9 cellular contexts compared by ENCODE assay signal in genomic region chr2:95345066-95345414, GRCh38. TPM values are rescaled to one million over a fixed set of nuclear protein-coding genes. Genes with fewer than 3 reads are reported as not detected.
A peak's percentile ranks its signal among the peaks of the same experiment; 100 is the strongest.
DNase-seq lines count a peak whose midpoint lies in the region; ATAC-seq, FAIRE-seq and TF ChIP-seq lines count a peak whose summit lies in the region.
"Had no signal": no experiment of that assay in that cellular context is flagged by ENCODE, and none has a peak within 500 bp of the region (broad histone marks: within the 10 kb centered on the region; RNA-seq: fewer than 3 reads in every experiment).

No MANE protein-coding gene starts in this region.

- in situ Hi-C loops in HepG2 (cut with HindIII; ENCODE audit: extremely low pct_ligation_motif_present, low pct_unique_long_range_greater_than_20kb): no loop called here

- H3K4me2 ChIP-seq in HepG2 (ENCODE audit: low read depth, low read length): 0 out of 2 replicates have a peak overlapping the region, but pooled peaks have one; percentile 89

- CTCF ChIA-PET in HepG2 (lab: Yijun Ruan, JAX; ENCODE audit: low intra/inter-chr PET ratio, low total read pairs): interaction anchor here (1.8 kb wide), 1 partner anchor 384 kb away, joined by 7 read pairs; no protein-coding TSS in a partner anchor

- TF ChIP-seq EP300 in HepG2 (IDR thresholded peaks at IDR 0.05; ENCODE audit: low read depth in 2 of 2, low read length in 2 of 2): no peak
- no peak for TF ChIP-seq EP300 in HepG2 (CRISPR knock-in tag; IDR thresholded peaks at IDR 0.05; ENCODE audit: borderline replicate concordance)

- no peak overlapping the region for H2AFZ ChIP-seq in HepG2 (ENCODE audit: low read length)

- TF ChIP-seq POLR2A in HepG2 (IDR thresholded peaks at IDR 0.05; ENCODE audit: insufficient read depth in 1 of 2, low read depth in 2 of 2, low read length in 2 of 2) (no peak), right lobe of liver (IDR thresholded peaks at IDR 0.05) (no peak)

- H3K36me3 ChIP-seq in HepG2 (replicated peaks in 1 of 2; ENCODE audit: control insufficient read depth in 1 of 2, insufficient read depth in 2 of 2, low read length in 2 of 2) (no peaks in the 10 kb centered on the region), right lobe of liver (no peaks in the 10 kb centered on the region), muscle layer of duodenum (ENCODE audit: control insufficient read depth in 1 of 2, insufficient read depth in 2 of 2, low read length in 2 of 2) (no peaks in the 10 kb centered on the region), BE2C (no peaks in the 10 kb centered on the region)
- H3K36me3 ChIP-seq: neutrophil had no signal

- DNase-seq in HepG2 (ENCODE audit: low spot score) (no peak), right lobe of liver (no peak), cardiac fibroblast (ENCODE audit: low read depth in 2 of 2) (no peak), medulla oblongata (ENCODE audit: extremely low spot score) (no peak), BE2C (no peak)

- POLR2A ChIA-PET in HepG2 (lab: Yijun Ruan, JAX): no interaction called here

- FAIRE-seq in HepG2 (lab: Jason Lieb, UNC): no peak

- TF ChIP-seq RAD21 in HepG2 (CRISPR knock-in tag; IDR thresholded peaks at IDR 0.05): no peak

- H3K9me3 ChIP-seq in HepG2 (ENCODE audit: low read length) (no peaks in the 10 kb centered on the region), right lobe of liver (no peaks in the 10 kb centered on the region), muscle layer of duodenum (ENCODE audit: control insufficient read depth in 1 of 2, low read length in 2 of 2) (no peaks in the 10 kb centered on the region), BE2C (no peaks in the 10 kb centered on the region)
- H3K9me3 ChIP-seq: neutrophil had no signal

- H3K27me3 ChIP-seq in HepG2 (ENCODE audit: control insufficient read depth in 1 of 2, insufficient read depth in 2 of 2, low read length in 2 of 2) (peaks cover 16 to 86% of the 10 kb centered on the region in 2 experiments; a peak in 4 of 5 replicates), right lobe of liver (no peaks in the 10 kb centered on the region), muscle layer of duodenum (ENCODE audit: low read depth, low read length) (no peaks in the 10 kb centered on the region), BE2C (peaks cover 26% of the 10 kb centered on the region)

- H3K4me1 ChIP-seq in HepG2 (ENCODE audit: insufficient read depth, low read length) (peaks cover 7% of the 10 kb centered on the region; the same call in 1 of the 2 replicates), right lobe of liver (peaks cover 0 to 10% (median 0%) of the 10 kb centered on the region in 4 donors), muscle layer of duodenum (ENCODE audit: control insufficient read depth in 1 of 2, insufficient read depth in 2 of 2, low read length in 2 of 2) (peaks cover 0 to 9% of the 10 kb centered on the region in 2 donors), BE2C (no peaks in the 10 kb centered on the region)

- no TSS peak for BruUV-seq in HepG2 (replicated peaks; lab: Mats Ljungman, UMichigan)

- ATAC-seq in HepG2 (no peak), right lobe of liver (no peak), HG03097 (IDR thresholded peaks at IDR 0.05; ENCODE audit: low FRiP score, unreplicated experiment) (no peak)
- no peak for ATAC-seq in activated CD4-positive, CD25-positive, alpha-beta regulatory T cell treated with anti-CD3 and anti-CD28 coated beads, Interleukin-2, amount 50 U/mL, for 24 hours

- H3K27ac ChIP-seq in HepG2 (ENCODE audit: extremely low read length, insufficient read depth, low read length): no peak overlapping the region
- H3K27ac ChIP-seq in right lobe of liver: no peak overlapping the region
- H3K27ac ChIP-seq in muscle layer of duodenum (ENCODE audit: low read length): no peak overlapping the region
- H3K27ac ChIP-seq: neutrophil had no signal

- H3K4me3 ChIP-seq in HepG2 (replicated peaks in 1 of 3; ENCODE audit: insufficient read depth in 1 of 3, low read depth in 2 of 3, low read length in 3 of 3) (no peak overlapping the region; a peak in 1 of 6 replicates), right lobe of liver (peak overlapping the region in 1 of 3 donors; percentile 62), cardiac fibroblast (replicated peaks in 1 of 2; ENCODE audit: low read depth in 2 of 2, low read length in 2 of 2) (peak overlapping the region; percentile 57 to 64), muscle layer of duodenum (ENCODE audit: low read depth in 1 of 2, low read length in 2 of 2) (peak overlapping the region; percentile 63 to 77), BE2C (ENCODE audit: low read depth, low read length) (no peak overlapping the region)

- H4K20me1 ChIP-seq in HepG2 (ENCODE audit: insufficient read depth, low read length): no peaks in the 10 kb centered on the region; the same call in 1 of the 2 replicates

- no peak overlapping the region for H3K9ac ChIP-seq in HepG2 (ENCODE audit: insufficient read depth, low read depth, low read length)

- H3K79me2 ChIP-seq in HepG2 (ENCODE audit: insufficient read depth, low read length): no peaks in the 10 kb centered on the region

- WGBS in HepG2 (ENCODE audit: low lambda C conversion rate): 31% methylated on average over 10 of the region's 15 CpGs
- 23% methylated on average over 4 of the region's 15 CpGs for WGBS in right lobe of liver (ENCODE audit: insufficient coverage, low coverage, low lambda C conversion rate, missing lambda C conversion rate)

- intact Hi-C loops in HepG2 (cut with micrococcal nuclease; ENCODE audit: unreplicated experiment) (loop anchor here (1.0 kb wide), 2 partner anchors 57 to 384 kb away; partner anchors contain the start of gene FAHD2A), right lobe of liver (cut with DNase I) (no loop called here)

- TF ChIP-seq CTCF in HepG2 (CRISPR knock-in tag; IDR thresholded peaks at IDR 0.05) (no peak), right lobe of liver (IDR thresholded peaks at IDR 0.05) (no peak), cardiac fibroblast (IDR thresholded peaks at IDR 0.05; ENCODE audit: low read depth, low read length) (no peak), BE2C (IDR thresholded peaks at IDR 0.05; ENCODE audit: low read depth, low read length) (no peak)

RNA-seq across cellular contexts. Expression of gene KCNIP3, which starts 47.9 kb away (rescaled TPM):
- not detected in 2 replicates for total RNA-seq in HepG2 (2016; rRNA removed; fragmentation: Illumina TruSeq; extraction: Trizol)
- not detected in 2 replicates for total RNA-seq in HepG2 (2016; cell fraction: cytosol; rRNA removed; fragmentation: Illumina TruSeq; extraction: Trizol; ENCODE audit: low read depth)
- total RNA-seq in HepG2 (2016; cell fraction: insoluble cytoplasmic fraction; rRNA removed; fragmentation: Illumina TruSeq; extraction: Trizol): not detected in 2 replicates
- total RNA-seq in HepG2 (2016; cell fraction: membrane; rRNA removed; fragmentation: Illumina TruSeq; extraction: Trizol): 0.15 TPM in 1 of 2 replicates, not detected in the other
- not detected in 2 replicates for total RNA-seq in HepG2 (2016; cell fraction: nucleus; rRNA removed; fragmentation: Illumina TruSeq; extraction: Trizol)
- polyA plus RNA-seq in HepG2 (2011; rRNA removed): not detected in 2 replicates
- not detected in 2 replicates for polyA plus RNA-seq in HepG2 (2011; cell fraction: cytosol; rRNA removed)
- not detected in 2 replicates for polyA plus RNA-seq in HepG2 (2011; cell fraction: nucleus; rRNA removed)
- polyA plus RNA-seq in HepG2 (2012): not detected in 2 replicates
- not detected in 2 replicates for polyA plus RNA-seq in HepG2 (2016; cell fraction: cytosol; fragmentation: Illumina TruSeq; extraction: Trizol; ENCODE audit: low read depth)
- polyA plus RNA-seq in HepG2 (2016; cell fraction: insoluble cytoplasmic fraction; fragmentation: Illumina TruSeq; extraction: Trizol; ENCODE audit: low read depth): not detected in 2 replicates
- not detected in 2 replicates for polyA plus RNA-seq in HepG2 (2016; cell fraction: membrane; fragmentation: Illumina TruSeq; extraction: Trizol; ENCODE audit: low read depth)
- polyA plus RNA-seq in HepG2 (2016; cell fraction: nucleus; fragmentation: Illumina TruSeq; extraction: Trizol; ENCODE audit: insufficient read depth, low read depth): not detected in 2 replicates
- polyA minus RNA-seq in HepG2 (2011; rRNA and poly(A)+ RNA removed; ENCODE audit: low replicate concordance): 0.07 TPM in 1 of 2 replicates, not detected in the other
- polyA minus RNA-seq in HepG2 (2011; cell fraction: cytosol; rRNA and poly(A)+ RNA removed): not detected in 2 replicates
- polyA minus RNA-seq in HepG2 (2011; cell fraction: nucleus; rRNA and poly(A)+ RNA removed): not detected in 2 replicates
- total RNA-seq in right lobe of liver: 1 to 10 TPM in 4 of 6 experiments, under 1 TPM in 2; 0.46 to 3.3 (median 1.2) TPM
- polyA plus RNA-seq in BE2C (2012; ENCODE audit: insufficient read depth, insufficient read length, low read depth): not detected

RNA-seq across cellular contexts. Expression of gene FAHD2A, which starts 57.5 kb away (rescaled TPM):
- total RNA-seq in HepG2 (2016; rRNA removed; fragmentation: Illumina TruSeq; extraction: Trizol) (44.2 and 48.4 TPM in 2 replicates), right lobe of liver (10 to 100 TPM; 62.2 to 80.1 (median 75.7) TPM)
- total RNA-seq in HepG2 (2016; cell fraction: cytosol; rRNA removed; fragmentation: Illumina TruSeq; extraction: Trizol; ENCODE audit: low read depth): 6.0 and 7.7 TPM in 2 replicates
- total RNA-seq in HepG2 (2016; cell fraction: insoluble cytoplasmic fraction; rRNA removed; fragmentation: Illumina TruSeq; extraction: Trizol): 43.7 and 52.6 TPM in 2 replicates
- 11.6 and 14.6 TPM in 2 replicates for total RNA-seq in HepG2 (2016; cell fraction: membrane; rRNA removed; fragmentation: Illumina TruSeq; extraction: Trizol)
- total RNA-seq in HepG2 (2016; cell fraction: nucleus; rRNA removed; fragmentation: Illumina TruSeq; extraction: Trizol): 37.1 and 41.1 TPM in 2 replicates
- polyA plus RNA-seq in HepG2 (2011; rRNA removed): 34.0 and 41.8 TPM in 2 replicates
- 27.3 and 33.0 TPM in 2 replicates for polyA plus RNA-seq in HepG2 (2011; cell fraction: cytosol; rRNA removed)
- 86.2 and 107 TPM in 2 replicates for polyA plus RNA-seq in HepG2 (2011; cell fraction: nucleus; rRNA removed)
- polyA plus RNA-seq in HepG2 (2012): 23.8 and 29.6 TPM in 2 replicates
- 8.4 and 12.0 TPM in 2 replicates for polyA plus RNA-seq in HepG2 (2016; cell fraction: cytosol; fragmentation: Illumina TruSeq; extraction: Trizol; ENCODE audit: low read depth)
- polyA plus RNA-seq in HepG2 (2016; cell fraction: insoluble cytoplasmic fraction; fragmentation: Illumina TruSeq; extraction: Trizol; ENCODE audit: low read depth): 50.4 and 54.4 TPM in 2 replicates
- 11.0 and 12.8 TPM in 2 replicates for polyA plus RNA-seq in HepG2 (2016; cell fraction: membrane; fragmentation: Illumina TruSeq; extraction: Trizol; ENCODE audit: low read depth)
- polyA plus RNA-seq in HepG2 (2016; cell fraction: nucleus; fragmentation: Illumina TruSeq; extraction: Trizol; ENCODE audit: insufficient read depth, low read depth): 56.9 and 57.0 TPM in 2 replicates
- polyA minus RNA-seq in HepG2 (2011; rRNA and poly(A)+ RNA removed; ENCODE audit: low replicate concordance): 38.4 and 46.0 TPM in 2 replicates
- polyA minus RNA-seq in HepG2 (2011; cell fraction: cytosol; rRNA and poly(A)+ RNA removed): 14.6 and 15.4 TPM in 2 replicates
- 44.5 and 51.1 TPM in 2 replicates for polyA minus RNA-seq in HepG2 (2011; cell fraction: nucleus; rRNA and poly(A)+ RNA removed)
- 8.2 TPM for polyA plus RNA-seq in BE2C (2012; ENCODE audit: insufficient read depth, insufficient read length, low read depth)

Comparison
In these comparisons a context has a peak if more than half of its experiments do, and no peak if none do; other contexts are left out.
1. H3K4me3 ChIP-seq: peak in cardiac fibroblast (2 of 2) and muscle layer of duodenum (2 of 2); none in HepG2 (0 of 3) and BE2C (single experiment).